In the genomic region with DNA sequence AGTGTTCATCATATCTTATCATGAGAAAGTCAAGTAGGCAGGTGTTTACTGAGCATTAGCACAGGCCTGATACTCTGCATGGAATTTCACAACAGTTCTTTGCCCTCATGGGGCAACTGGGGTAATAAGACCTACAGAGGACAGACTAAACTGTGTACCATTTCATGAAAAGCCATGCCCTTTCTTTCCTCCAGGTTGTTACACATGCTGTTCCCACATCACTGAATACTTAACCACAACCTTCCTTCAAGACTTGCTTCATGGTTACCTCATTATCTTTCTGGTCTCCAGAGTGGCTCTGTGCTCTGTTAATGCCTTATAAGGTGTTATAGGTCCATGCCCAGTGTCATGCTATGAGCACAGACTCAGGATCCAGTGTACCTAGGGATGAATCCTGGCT, we compare ENCODE assay signal across 12 cellular contexts. TPM values are rescaled to one million over a fixed set of nuclear protein-coding genes. Genes with fewer than 3 reads are reported as not detected.
DNase-seq lines count a peak whose midpoint lies in the region; ATAC-seq and TF ChIP-seq lines count a peak whose summit lies in the region.
"Had no signal": no experiment of that assay in that cellular context is flagged by ENCODE, and none has a peak within 500 bp of the region (broad histone marks: within the 10 kb centered on the region; RNA-seq: fewer than 3 reads in every experiment).

No MANE protein-coding gene starts in this region.

- TF ChIP-seq POLR2A in GM18505 (IDR thresholded peaks at IDR 0.05; ENCODE audit: borderline replicate concordance, extremely low read depth, insufficient read depth, insufficient read length) (no peak), gastrocnemius medialis (IDR thresholded peaks at IDR 0.05) (no peak)

- DNase-seq in WTC11 (ENCODE audit: low spot score) (no peak), lower lobe of right lung (no peak), NCI-H748 treated with DMSO at 0.1 percent for 48 hours (lab: John Stamatoyannopoulos, UW) (no peak), HK-2 (ENCODE audit: unreplicated experiment) (no peak), gastrocnemius medialis (no peak)
- DNase-seq: colonic mucosa, DMS 273 treated with DMSO at 0.1 percent for 48 hours, NCI-H1417 treated with DMSO at 0.1 percent for 48 hours, Right ventricle myocardium superior had no signal

- H3K27ac Mint-ChIP-seq in WTC11 = no peak overlapping the region

- H3K9me3 ChIP-seq in lower lobe of right lung (no peaks in the 10 kb centered on the region), gastrocnemius medialis (no peaks in the 10 kb centered on the region)
- H3K9me3 ChIP-seq: colonic mucosa had no signal

- H3K36me3 Mint-ChIP-seq in WTC11 = no peaks in the 10 kb centered on the region

- TF ChIP-seq CTCF in WTC11 (IDR thresholded peaks at IDR 0.05) = no peak
- TF ChIP-seq CTCF in lower lobe of right lung (IDR thresholded peaks at IDR 0.05) = no peak
- no peak for TF ChIP-seq CTCF in gastrocnemius medialis (IDR thresholded peaks at IDR 0.05 in 4 of 5, conservative IDR thresholded peaks at IDR 0.05 in 1 of 5)

- H3K4me3 ChIP-seq in lower lobe of right lung (no peak overlapping the region), gastrocnemius medialis (no peak overlapping the region)
- H3K4me3 ChIP-seq: colonic mucosa had no signal

- H3K4me1 ChIP-seq in lower lobe of right lung = peaks cover 40% of the 10 kb centered on the region
- H3K4me1 ChIP-seq in gastrocnemius medialis = no peaks in the 10 kb centered on the region
- H3K4me1 ChIP-seq: colonic mucosa had no signal

- H3K27ac ChIP-seq in lower lobe of right lung = no peak overlapping the region
- no peak overlapping the region for H3K27ac ChIP-seq in gastrocnemius medialis
- H3K27ac ChIP-seq: colonic mucosa had no signal

- no peaks in the 10 kb centered on the region for H3K27me3 ChIP-seq in lower lobe of right lung (ENCODE audit: low read depth)
- H3K27me3 ChIP-seq in gastrocnemius medialis = no peaks in the 10 kb centered on the region
- H3K27me3 ChIP-seq: colonic mucosa had no signal

- H3K4me1 Mint-ChIP-seq in WTC11 = peaks cover 19% of the 10 kb centered on the region

- H3K27me3 Mint-ChIP-seq in WTC11 (ENCODE audit: low read depth) = no peaks in the 10 kb centered on the region

- intact Hi-C loops in lower lobe of right lung (cut with DNase I) = no loop called here
- intact Hi-C loops in gastrocnemius medialis (cut with DNase I; ENCODE audit: low total_unique reads) = no loop called here

- ATAC-seq in GM18505 (IDR thresholded peaks at IDR 0.05; ENCODE audit: unreplicated experiment) = peak; percentile 51
- peak; percentile 41 for ATAC-seq in HG03432 (IDR thresholded peaks at IDR 0.05; ENCODE audit: unreplicated experiment)
- ATAC-seq in WTC11 = peak; percentile 28; the same call in 1 of the 2 replicates
- peak; percentile 15 to 25 for ATAC-seq in lower lobe of right lung
- ATAC-seq in gastrocnemius medialis = no peak
- no peak for ATAC-seq in HG03439 (IDR thresholded peaks at IDR 0.05; ENCODE audit: unreplicated experiment)

- peaks cover 19% of the 10 kb centered on the region for H3K36me3 ChIP-seq in lower lobe of right lung
- no peaks in the 10 kb centered on the region for H3K36me3 ChIP-seq in gastrocnemius medialis

- POLR2A ChIA-PET in WTC11 (lab: Charles Lee) = no interaction called here

- CTCF ChIA-PET in WTC11 (lab: Charles Lee) = no interaction called here

- no peak overlapping the region for H3K4me3 Mint-ChIP-seq in WTC11

- no peaks in the 10 kb centered on the region for H3K9me3 Mint-ChIP-seq in WTC11

- in situ Hi-C loops in gastrocnemius medialis (cut with MboI; ENCODE audit: low sequenced_read_pairs in 4 of 4) = loop anchor here in 1 of 4 donors (25.0 kb wide), 1 partner anchor 212 kb away; no protein-coding TSS in a partner anchor

TF ChIP-seq in WTC11, 78 proteins besides CTCF, POLR2A, EP300 and RAD21:
- TF ChIP-seq TCF7 (CRISPR knock-in tag; IDR thresholded peaks at IDR 0.05; ENCODE audit: low read depth) (no peak), EMX1 (CRISPR knock-in tag; IDR thresholded peaks at IDR 0.05) (no peak), SOX15 (CRISPR knock-in tag; IDR thresholded peaks at IDR 0.05) (no peak), ESRRA (CRISPR knock-in tag; IDR thresholded peaks at IDR 0.05; ENCODE audit: borderline replicate concordance) (no peak), STAT6 (CRISPR knock-in tag; conservative IDR thresholded peaks at IDR 0.05; ENCODE audit: low read depth) (no peak), USF2 (CRISPR knock-in tag; IDR thresholded peaks at IDR 0.05) (no peak), GRHL2 (CRISPR knock-in tag; IDR thresholded peaks at IDR 0.05; ENCODE audit: insufficient replicate concordance, severe bottlenecking) (no peak), MLX (CRISPR knock-in tag; IDR thresholded peaks at IDR 0.05) (no peak), ZNF671 (CRISPR knock-in tag; IDR thresholded peaks at IDR 0.05) (no peak), SMAD3 (CRISPR knock-in tag; IDR thresholded peaks at IDR 0.05; ENCODE audit: borderline replicate concordance) (no peak), TEAD1 (CRISPR knock-in tag; IDR thresholded peaks at IDR 0.05) (no peak), FOXJ3 (CRISPR knock-in tag; IDR thresholded peaks at IDR 0.05; ENCODE audit: borderline replicate concordance) (no peak), JAZF1 (CRISPR knock-in tag; IDR thresholded peaks at IDR 0.05) (no peak), PRDM15 (CRISPR knock-in tag; IDR thresholded peaks at IDR 0.05) (no peak), ZNF416 (CRISPR knock-in tag; IDR thresholded peaks at IDR 0.05) (no peak)
TF ChIP-seq in WTC11: peak in this region for 0.

RNA-seq across cellular contexts. Expression of gene RSL24D1, which starts 28.2 kb away (rescaled TPM):
- 91.9 to 115 TPM (median 95.7 TPM) in 3 replicates for total RNA-seq in WTC11 (2021)
- 64.6 TPM for total RNA-seq in lower lobe of right lung
- 10 to 100 TPM; 36.8 to 53.3 (median 52.0) TPM for total RNA-seq in gastrocnemius medialis

Comparison
In these comparisons a context has a peak if more than half of its experiments do, and no peak if none do; other contexts are left out.
1. ATAC-seq: peak in GM18505 (single experiment), HG03432 (single experiment), WTC11 (single experiment) and lower lobe of right lung (2 of 2); none in gastrocnemius medialis (0 of 2) and HG03439 (single experiment).